In the genomic region with DNA sequence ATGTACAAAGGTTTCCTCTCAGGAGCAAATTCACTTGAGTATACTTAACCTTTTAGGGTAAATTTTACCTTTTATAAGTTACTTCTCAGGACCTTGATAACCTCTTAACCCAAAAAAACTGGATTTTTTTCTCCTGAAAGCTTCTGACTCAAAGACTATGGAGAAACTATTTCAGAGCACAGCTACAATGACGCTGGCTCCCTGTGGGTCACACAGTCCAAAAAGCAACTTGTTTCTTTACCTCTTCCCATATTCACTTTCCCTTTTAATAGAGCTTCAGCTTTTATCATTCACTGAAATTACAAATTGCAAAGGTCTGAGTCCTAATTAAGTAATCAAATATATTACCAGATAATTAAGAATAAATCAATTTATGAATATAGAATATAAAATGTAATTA, we compare ENCODE assay signal across 25 cellular contexts. TPM values are rescaled to one million over a fixed set of nuclear protein-coding genes. Genes with fewer than 3 reads are reported as not detected.
"Had no signal": no experiment of that assay in that cellular context is flagged by ENCODE, and none has a peak within 500 bp of the region (broad histone marks: within the 10 kb centered on the region; RNA-seq: fewer than 3 reads in every experiment).

No MANE protein-coding gene starts in this region.

- ATAC-seq: foreskin keratinocyte, gastroesophageal sphincter, heart left ventricle, left cardiac atrium, lower lobe of right lung, mucosa of descending colon had no signal

- H3K4me3 ChIP-seq: coronary artery, dorsolateral prefrontal cortex, esophagus muscularis mucosa, gastroesophageal sphincter, heart left ventricle, hepatocyte, left ventricle myocardium inferior, lower lobe of right lung, mucosa of descending colon had no signal

- H3K9me3 Mint-ChIP-seq: immature natural killer cell, mesothelial cell of epicardium had no signal

- H3K9me3 ChIP-seq: esophagus muscularis mucosa, gastroesophageal sphincter, heart left ventricle, left ventricle myocardium inferior, lower lobe of right lung, mucosa of descending colon had no signal

- H3K27ac ChIP-seq: coronary artery, dorsolateral prefrontal cortex, esophagus muscularis mucosa, foreskin keratinocyte, gastroesophageal sphincter, heart left ventricle, hepatocyte, left ventricle myocardium inferior, lower lobe of right lung had no signal

- H3K4me3 Mint-ChIP-seq: immature natural killer cell, mesothelial cell of epicardium had no signal

- DNase-seq: dermis blood vessel endothelial cell; dorsolateral prefrontal cortex; effector CD4-positive, alpha-beta T cell; effector memory CD4-positive, alpha-beta T cell; foreskin keratinocyte; heart left ventricle; hypothalamus; immature natural killer cell; islet precursor cell; left cardiac atrium; left ventricle myocardium inferior; lower lobe of right lung; mesenchymal stem cell; mucosa of descending colon had no signal

- FAIRE-seq: endothelial cell of umbilical vein had no signal

- H3K4me1 Mint-ChIP-seq: immature natural killer cell, mesothelial cell of epicardium had no signal

- H3K27me3 ChIP-seq: dorsolateral prefrontal cortex, esophagus muscularis mucosa, foreskin keratinocyte, gastroesophageal sphincter, heart left ventricle, hepatocyte had no signal

- H3K4me1 ChIP-seq: esophagus muscularis mucosa, foreskin keratinocyte, gastroesophageal sphincter, heart left ventricle, left ventricle myocardium inferior, lower lobe of right lung had no signal

RNA-seq across cellular contexts. Expression of a gene that starts 42.1 kb away (rescaled TPM):
- total RNA-seq: epithelial cell of proximal tubule, esophagus muscularis mucosa, fibroblast of villous mesenchyme, frontal cortex, left ventricle myocardium inferior, lung microvascular endothelial cell, mucosa of descending colon, myocyte had no signal
- polyA plus RNA-seq: hepatocyte had no signal
